Comparison of ENCODE assay signal across 33 cellular contexts in the genomic region with DNA sequence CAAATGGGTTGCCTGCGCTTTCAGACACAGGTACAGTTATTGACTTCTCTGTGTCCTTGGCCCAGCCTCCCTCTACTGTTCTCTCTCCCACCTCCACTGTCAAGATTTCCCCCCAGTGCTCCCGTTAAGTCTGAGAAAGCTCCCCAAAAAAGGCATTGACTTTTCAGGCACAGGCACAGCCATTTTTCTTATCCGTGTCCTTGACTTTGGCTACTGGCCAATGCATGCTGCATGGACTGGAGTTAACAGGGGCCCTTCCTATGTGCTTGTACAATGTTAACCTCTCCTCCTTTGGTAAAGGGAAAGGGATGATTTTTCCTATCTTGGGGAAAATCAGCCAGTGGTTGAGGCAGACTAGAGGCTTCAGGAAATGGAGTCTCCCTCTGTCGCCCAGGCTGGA. TPM values are rescaled to one million over a fixed set of nuclear protein-coding genes. Genes with fewer than 3 reads are reported as not detected.
"Had no signal": no experiment of that assay in that cellular context is flagged by ENCODE, and none has a peak within 500 bp of the region (broad histone marks: within the 10 kb centered on the region; RNA-seq: fewer than 3 reads in every experiment).

No MANE protein-coding gene starts in this region.

- H3K4me1 ChIP-seq: SJSA1 had no signal

- DNase-seq: Karpas-422, KBM-7, MM.1S, MV-4-11, NCI-H1092, NCI-H1105, NCI-H1417 treated with DMSO at 0.1 percent for 48 hours, NCI-H1436 treated with DMSO at 0.1 percent for 48 hours, NCI-H1694 treated with DMSO at 0.1 percent for 48 hours, NCI-H187 treated with DMSO at 0.1 percent for 48 hours, NCI-H2029, NCI-H2081, NCI-H2171 treated with DMSO at 0.1 percent for 48 hours, NCI-H2227 treated with DMSO at 0.1 percent for 48 hours, NCI-H345, NCI-H446, NCI-H510A treated with DMSO at 0.1 percent for 48 hours, NCI-H524 treated with DMSO at 0.1 percent for 48 hours, NCI-H526 treated with DMSO at 0.1 percent for 48 hours, NCI-H774, PC-9, Right ventricle myocardium superior, RPMI8226, SHP77 treated with DMSO at 0.1 percent for 48 hours, T-cell had no signal

- H3K4me3 ChIP-seq: PC-9, SJSA1, SK-N-MC had no signal

- H3K4me2 ChIP-seq: KMS-11, PC-9 had no signal

- H3K9ac ChIP-seq: KMS-11 had no signal

- H3K27ac ChIP-seq: KMS-11, PC-9, SJSA1, SK-N-MC had no signal

- ATAC-seq: Panc1, T-cell had no signal

- H2AFZ ChIP-seq: PC-9 had no signal

- H3K27me3 ChIP-seq: SJSA1 had no signal

- H3K36me3 ChIP-seq: SJSA1 had no signal

- H3K9me3 ChIP-seq: SJSA1 had no signal

RNA-seq across cellular contexts. Expression of gene APOL5, which starts 4.3 kb away (rescaled TPM):
- total RNA-seq: LHCN-M2; MCF 10A; NCI-H460; PC-9; Right ventricle myocardium superior; SJSA1; T-cell; T-helper 1 cell treated with Interleukin-12 subunit alpha and Interleukin-12 subunit beta and Interleukin-4 antibody, amounts not matched to agents 30 ng/mL and 1 ng/mL, for 36 hours had no signal
